1 cellular context compared by ENCODE assay signal in the genomic region with DNA sequence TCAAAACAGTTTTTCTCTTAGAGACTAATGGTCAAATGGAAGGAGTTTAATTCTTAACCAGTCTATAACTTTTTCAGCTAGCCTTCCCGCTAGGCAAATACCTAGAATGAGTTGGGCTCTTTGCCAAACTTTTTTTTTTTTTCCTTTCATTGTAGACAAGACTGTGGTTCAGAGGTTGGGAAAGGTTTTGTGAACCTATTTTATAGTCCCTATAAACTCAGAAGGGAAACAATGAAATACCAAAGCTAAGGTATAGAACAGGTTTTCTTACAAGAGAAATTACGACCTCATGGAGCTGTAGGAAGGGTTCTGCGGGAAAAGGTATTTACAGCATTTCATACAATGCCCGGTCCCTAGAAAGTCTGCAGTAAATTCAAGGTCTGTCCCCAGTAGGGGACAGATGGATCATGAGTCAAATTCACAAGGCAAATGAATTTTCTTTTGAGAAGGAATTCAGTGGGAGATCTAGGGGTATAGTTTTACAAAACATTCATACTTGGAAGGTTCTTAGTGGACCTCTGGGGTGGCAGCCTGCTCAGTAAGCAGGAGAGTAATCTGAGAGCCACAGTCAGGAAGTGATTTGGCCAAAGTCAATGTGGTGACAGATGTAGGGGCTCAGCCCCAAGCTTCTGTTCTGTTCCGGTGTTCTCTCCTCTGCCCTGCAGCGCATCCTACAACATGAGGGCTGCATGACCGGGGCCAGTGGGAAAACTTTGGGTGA.
A peak's percentile ranks its signal among the peaks of the same experiment; 100 is the strongest.
TF ChIP-seq lines count a peak whose summit lies in the region.

No MANE protein-coding gene starts in this region.

TF ChIP-seq in HepG2, 621 proteins besides CTCF, POLR2A, EP300 and RAD21 (continued from another document and continues in another):
- TF ChIP-seq, protein P1, sequence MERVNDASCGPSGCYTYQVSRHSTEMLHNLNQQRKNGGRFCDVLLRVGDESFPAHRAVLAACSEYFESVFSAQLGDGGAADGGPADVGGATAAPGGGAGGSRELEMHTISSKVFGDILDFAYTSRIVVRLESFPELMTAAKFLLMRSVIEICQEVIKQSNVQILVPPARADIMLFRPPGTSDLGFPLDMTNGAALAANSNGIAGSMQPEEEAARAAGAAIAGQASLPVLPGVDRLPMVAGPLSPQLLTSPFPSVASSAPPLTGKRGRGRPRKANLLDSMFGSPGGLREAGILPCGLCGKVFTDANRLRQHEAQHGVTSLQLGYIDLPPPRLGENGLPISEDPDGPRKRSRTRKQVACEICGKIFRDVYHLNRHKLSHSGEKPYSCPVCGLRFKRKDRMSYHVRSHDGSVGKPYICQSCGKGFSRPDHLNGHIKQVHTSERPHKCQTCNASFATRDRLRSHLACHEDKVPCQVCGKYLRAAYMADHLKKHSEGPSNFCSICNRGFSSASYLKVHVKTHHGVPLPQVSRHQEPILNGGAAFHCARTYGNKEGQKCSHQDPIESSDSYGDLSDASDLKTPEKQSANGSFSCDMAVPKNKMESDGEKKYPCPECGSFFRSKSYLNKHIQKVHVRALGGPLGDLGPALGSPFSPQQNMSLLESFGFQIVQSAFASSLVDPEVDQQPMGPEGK (CRISPR knock-in tag; IDR thresholded peaks at IDR 0.05) = no peak
- TF ChIP-seq ZNF615 (CRISPR knock-in tag; IDR thresholded peaks at IDR 0.05; ENCODE audit: borderline replicate concordance) (no peak), TCF12 (IDR thresholded peaks at IDR 0.05) (no peak), TCF12 (CRISPR knock-in tag; IDR thresholded peaks at IDR 0.05) (no peak), TEAD3 (CRISPR knock-in tag; optimal IDR thresholded peaks at IDR 0.05; ENCODE audit: borderline replicate concordance) (peak; percentile 13), ZNF501 (CRISPR knock-in tag; IDR thresholded peaks at IDR 0.05) (peak; percentile 30; the same call in 1 of the 2 replicates), ZNF598 (CRISPR knock-in tag; IDR thresholded peaks at IDR 0.05; ENCODE audit: borderline replicate concordance) (0 out of 2 replicates have a peak, but pooled peaks have one; percentile 42), SRSF1 (optimal IDR thresholded peaks at IDR 0.05; ENCODE audit: low read depth, low read length) (no peak), RCOR2 (CRISPR knock-in tag; IDR thresholded peaks at IDR 0.05) (no peak), ZBTB20 (CRISPR knock-in tag; IDR thresholded peaks at IDR 0.05; ENCODE audit: borderline replicate concordance, low read depth) (0 out of 2 replicates have a peak, but pooled peaks have one; percentile 60), SRY (CRISPR knock-in tag; IDR thresholded peaks at IDR 0.05) (no peak), PLRG1 (conservative IDR thresholded peaks at IDR 0.05) (no peak), ZNF660 (CRISPR knock-in tag; IDR thresholded peaks at IDR 0.05; ENCODE audit: borderline replicate concordance, low read depth) (no peak), SMARCE1 (IDR thresholded peaks at IDR 0.05; ENCODE audit: borderline replicate concordance) (no peak), ZNF136 (CRISPR knock-in tag; IDR thresholded peaks at IDR 0.05; ENCODE audit: low read depth) (0 out of 2 replicates have a peak, but pooled peaks have one; percentile 57), SOX13 (IDR thresholded peaks at IDR 0.05) (no peak), SOX13 (CRISPR knock-in tag; conservative IDR thresholded peaks at IDR 0.05 in 1 of 2, IDR thresholded peaks at IDR 0.05 in 1 of 2) (peak in 1 of 2 experiments; percentile 48; a peak in 1 of 4 replicates), HDAC2 (CRISPR knock-in tag; IDR thresholded peaks at IDR 0.05) (0 out of 2 replicates have a peak, but pooled peaks have one; percentile 34), ZSCAN21 (CRISPR knock-in tag; IDR thresholded peaks at IDR 0.05; ENCODE audit: borderline replicate concordance) (no peak), REPIN1 (CRISPR knock-in tag; IDR thresholded peaks at IDR 0.05; ENCODE audit: borderline replicate concordance, low read depth) (no peak), ZSCAN12 (CRISPR knock-in tag; IDR thresholded peaks at IDR 0.05) (no peak), ZNF562 (CRISPR knock-in tag; IDR thresholded peaks at IDR 0.05; ENCODE audit: borderline replicate concordance) (no peak), PPARG (CRISPR knock-in tag; conservative IDR thresholded peaks at IDR 0.05) (no peak), SMAD3 (CRISPR knock-in tag; IDR thresholded peaks at IDR 0.05) (no peak), ZNF7 (CRISPR knock-in tag; IDR thresholded peaks at IDR 0.05) (no peak), SIX1 (CRISPR knock-in tag; IDR thresholded peaks at IDR 0.05; ENCODE audit: borderline replicate concordance) (peak; percentile 77; the same call in 1 of the 2 replicates), ZNF556 (CRISPR knock-in tag; IDR thresholded peaks at IDR 0.05; ENCODE audit: borderline replicate concordance) (no peak), ZNF644 (CRISPR knock-in tag; IDR thresholded peaks at IDR 0.05; ENCODE audit: low read depth) (0 out of 2 replicates have a peak, but pooled peaks have one; percentile 22), CREM (IDR thresholded peaks at IDR 0.05) (no peak), CREM (CRISPR knock-in tag; IDR thresholded peaks at IDR 0.05) (no peak), ZNF44 (CRISPR knock-in tag; IDR thresholded peaks at IDR 0.05) (peak; percentile 75; the same call in 1 of the 2 replicates), SRF (IDR thresholded peaks at IDR 0.05; ENCODE audit: low read depth, low read length) (no peak), ZNF33A (CRISPR knock-in tag; IDR thresholded peaks at IDR 0.05; ENCODE audit: borderline replicate concordance) (0 out of 2 replicates have a peak, but pooled peaks have one; percentile 23), ZNF121 (CRISPR knock-in tag; IDR thresholded peaks at IDR 0.05) (no peak), ZNF331 (CRISPR knock-in tag; IDR thresholded peaks at IDR 0.05) (no peak; the same call in 1 of the 2 replicates), NFKBIZ (CRISPR knock-in tag; IDR thresholded peaks at IDR 0.05) (no peak), ZNF317 (CRISPR knock-in tag; IDR thresholded peaks at IDR 0.05) (0 out of 2 replicates have a peak, but pooled peaks have one; percentile 28), MAFF (IDR thresholded peaks at IDR 0.05; ENCODE audit: low read depth, low read length) (no peak)
- TF ChIP-seq, protein P2, sequence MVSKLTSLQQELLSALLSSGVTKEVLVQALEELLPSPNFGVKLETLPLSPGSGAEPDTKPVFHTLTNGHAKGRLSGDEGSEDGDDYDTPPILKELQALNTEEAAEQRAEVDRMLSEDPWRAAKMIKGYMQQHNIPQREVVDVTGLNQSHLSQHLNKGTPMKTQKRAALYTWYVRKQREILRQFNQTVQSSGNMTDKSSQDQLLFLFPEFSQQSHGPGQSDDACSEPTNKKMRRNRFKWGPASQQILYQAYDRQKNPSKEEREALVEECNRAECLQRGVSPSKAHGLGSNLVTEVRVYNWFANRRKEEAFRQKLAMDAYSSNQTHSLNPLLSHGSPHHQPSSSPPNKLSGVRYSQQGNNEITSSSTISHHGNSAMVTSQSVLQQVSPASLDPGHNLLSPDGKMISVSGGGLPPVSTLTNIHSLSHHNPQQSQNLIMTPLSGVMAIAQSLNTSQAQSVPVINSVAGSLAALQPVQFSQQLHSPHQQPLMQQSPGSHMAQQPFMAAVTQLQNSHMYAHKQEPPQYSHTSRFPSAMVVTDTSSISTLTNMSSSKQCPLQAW (CRISPR knock-in tag; IDR thresholded peaks at IDR 0.05) = 0 out of 2 replicates have a peak, but pooled peaks have one; percentile 59
- TF ChIP-seq, protein P3, sequence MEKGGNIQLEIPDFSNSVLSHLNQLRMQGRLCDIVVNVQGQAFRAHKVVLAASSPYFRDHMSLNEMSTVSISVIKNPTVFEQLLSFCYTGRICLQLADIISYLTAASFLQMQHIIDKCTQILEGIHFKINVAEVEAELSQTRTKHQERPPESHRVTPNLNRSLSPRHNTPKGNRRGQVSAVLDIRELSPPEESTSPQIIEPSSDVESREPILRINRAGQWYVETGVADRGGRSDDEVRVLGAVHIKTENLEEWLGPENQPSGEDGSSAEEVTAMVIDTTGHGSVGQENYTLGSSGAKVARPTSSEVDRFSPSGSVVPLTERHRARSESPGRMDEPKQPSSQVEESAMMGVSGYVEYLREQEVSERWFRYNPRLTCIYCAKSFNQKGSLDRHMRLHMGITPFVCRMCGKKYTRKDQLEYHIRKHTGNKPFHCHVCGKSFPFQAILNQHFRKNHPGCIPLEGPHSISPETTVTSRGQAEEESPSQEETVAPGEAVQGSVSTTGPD (CRISPR knock-in tag; IDR thresholded peaks at IDR 0.05) = no peak
- TF ChIP-seq, protein P4, sequence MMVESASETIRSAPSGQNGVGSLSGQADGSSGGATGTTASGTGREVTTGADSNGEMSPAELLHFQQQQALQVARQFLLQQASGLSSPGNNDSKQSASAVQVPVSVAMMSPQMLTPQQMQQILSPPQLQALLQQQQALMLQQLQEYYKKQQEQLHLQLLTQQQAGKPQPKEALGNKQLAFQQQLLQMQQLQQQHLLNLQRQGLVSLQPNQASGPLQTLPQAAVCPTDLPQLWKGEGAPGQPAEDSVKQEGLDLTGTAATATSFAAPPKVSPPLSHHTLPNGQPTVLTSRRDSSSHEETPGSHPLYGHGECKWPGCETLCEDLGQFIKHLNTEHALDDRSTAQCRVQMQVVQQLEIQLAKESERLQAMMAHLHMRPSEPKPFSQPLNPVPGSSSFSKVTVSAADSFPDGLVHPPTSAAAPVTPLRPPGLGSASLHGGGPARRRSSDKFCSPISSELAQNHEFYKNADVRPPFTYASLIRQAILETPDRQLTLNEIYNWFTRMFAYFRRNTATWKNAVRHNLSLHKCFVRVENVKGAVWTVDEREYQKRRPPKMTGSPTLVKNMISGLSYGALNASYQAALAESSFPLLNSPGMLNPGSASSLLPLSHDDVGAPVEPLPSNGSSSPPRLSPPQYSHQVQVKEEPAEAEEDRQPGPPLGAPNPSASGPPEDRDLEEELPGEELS (CRISPR knock-in tag; IDR thresholded peaks at IDR 0.05) = peak; percentile 27; the same call in 1 of the 2 replicates
- TF ChIP-seq, protein P5, sequence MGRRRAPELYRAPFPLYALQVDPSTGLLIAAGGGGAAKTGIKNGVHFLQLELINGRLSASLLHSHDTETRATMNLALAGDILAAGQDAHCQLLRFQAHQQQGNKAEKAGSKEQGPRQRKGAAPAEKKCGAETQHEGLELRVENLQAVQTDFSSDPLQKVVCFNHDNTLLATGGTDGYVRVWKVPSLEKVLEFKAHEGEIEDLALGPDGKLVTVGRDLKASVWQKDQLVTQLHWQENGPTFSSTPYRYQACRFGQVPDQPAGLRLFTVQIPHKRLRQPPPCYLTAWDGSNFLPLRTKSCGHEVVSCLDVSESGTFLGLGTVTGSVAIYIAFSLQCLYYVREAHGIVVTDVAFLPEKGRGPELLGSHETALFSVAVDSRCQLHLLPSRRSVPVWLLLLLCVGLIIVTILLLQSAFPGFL (CRISPR knock-in tag; IDR thresholded peaks at IDR 0.05) = no peak
- TF ChIP-seq, protein P6, sequence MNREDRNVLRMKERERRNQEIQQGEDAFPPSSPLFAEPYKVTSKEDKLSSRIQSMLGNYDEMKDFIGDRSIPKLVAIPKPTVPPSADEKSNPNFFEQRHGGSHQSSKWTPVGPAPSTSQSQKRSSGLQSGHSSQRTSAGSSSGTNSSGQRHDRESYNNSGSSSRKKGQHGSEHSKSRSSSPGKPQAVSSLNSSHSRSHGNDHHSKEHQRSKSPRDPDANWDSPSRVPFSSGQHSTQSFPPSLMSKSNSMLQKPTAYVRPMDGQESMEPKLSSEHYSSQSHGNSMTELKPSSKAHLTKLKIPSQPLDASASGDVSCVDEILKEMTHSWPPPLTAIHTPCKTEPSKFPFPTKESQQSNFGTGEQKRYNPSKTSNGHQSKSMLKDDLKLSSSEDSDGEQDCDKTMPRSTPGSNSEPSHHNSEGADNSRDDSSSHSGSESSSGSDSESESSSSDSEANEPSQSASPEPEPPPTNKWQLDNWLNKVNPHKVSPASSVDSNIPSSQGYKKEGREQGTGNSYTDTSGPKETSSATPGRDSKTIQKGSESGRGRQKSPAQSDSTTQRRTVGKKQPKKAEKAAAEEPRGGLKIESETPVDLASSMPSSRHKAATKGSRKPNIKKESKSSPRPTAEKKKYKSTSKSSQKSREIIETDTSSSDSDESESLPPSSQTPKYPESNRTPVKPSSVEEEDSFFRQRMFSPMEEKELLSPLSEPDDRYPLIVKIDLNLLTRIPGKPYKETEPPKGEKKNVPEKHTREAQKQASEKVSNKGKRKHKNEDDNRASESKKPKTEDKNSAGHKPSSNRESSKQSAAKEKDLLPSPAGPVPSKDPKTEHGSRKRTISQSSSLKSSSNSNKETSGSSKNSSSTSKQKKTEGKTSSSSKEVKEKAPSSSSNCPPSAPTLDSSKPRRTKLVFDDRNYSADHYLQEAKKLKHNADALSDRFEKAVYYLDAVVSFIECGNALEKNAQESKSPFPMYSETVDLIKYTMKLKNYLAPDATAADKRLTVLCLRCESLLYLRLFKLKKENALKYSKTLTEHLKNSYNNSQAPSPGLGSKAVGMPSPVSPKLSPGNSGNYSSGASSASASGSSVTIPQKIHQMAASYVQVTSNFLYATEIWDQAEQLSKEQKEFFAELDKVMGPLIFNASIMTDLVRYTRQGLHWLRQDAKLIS (CRISPR knock-in tag; IDR thresholded peaks at IDR 0.05) = no peak
- TF ChIP-seq, protein P7, sequence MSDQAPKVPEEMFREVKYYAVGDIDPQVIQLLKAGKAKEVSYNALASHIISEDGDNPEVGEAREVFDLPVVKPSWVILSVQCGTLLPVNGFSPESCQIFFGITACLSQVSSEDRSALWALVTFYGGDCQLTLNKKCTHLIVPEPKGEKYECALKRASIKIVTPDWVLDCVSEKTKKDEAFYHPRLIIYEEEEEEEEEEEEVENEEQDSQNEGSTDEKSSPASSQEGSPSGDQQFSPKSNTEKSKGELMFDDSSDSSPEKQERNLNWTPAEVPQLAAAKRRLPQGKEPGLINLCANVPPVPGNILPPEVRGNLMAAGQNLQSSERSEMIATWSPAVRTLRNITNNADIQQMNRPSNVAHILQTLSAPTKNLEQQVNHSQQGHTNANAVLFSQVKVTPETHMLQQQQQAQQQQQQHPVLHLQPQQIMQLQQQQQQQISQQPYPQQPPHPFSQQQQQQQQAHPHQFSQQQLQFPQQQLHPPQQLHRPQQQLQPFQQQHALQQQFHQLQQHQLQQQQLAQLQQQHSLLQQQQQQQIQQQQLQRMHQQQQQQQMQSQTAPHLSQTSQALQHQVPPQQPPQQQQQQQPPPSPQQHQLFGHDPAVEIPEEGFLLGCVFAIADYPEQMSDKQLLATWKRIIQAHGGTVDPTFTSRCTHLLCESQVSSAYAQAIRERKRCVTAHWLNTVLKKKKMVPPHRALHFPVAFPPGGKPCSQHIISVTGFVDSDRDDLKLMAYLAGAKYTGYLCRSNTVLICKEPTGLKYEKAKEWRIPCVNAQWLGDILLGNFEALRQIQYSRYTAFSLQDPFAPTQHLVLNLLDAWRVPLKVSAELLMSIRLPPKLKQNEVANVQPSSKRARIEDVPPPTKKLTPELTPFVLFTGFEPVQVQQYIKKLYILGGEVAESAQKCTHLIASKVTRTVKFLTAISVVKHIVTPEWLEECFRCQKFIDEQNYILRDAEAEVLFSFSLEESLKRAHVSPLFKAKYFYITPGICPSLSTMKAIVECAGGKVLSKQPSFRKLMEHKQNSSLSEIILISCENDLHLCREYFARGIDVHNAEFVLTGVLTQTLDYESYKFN (CRISPR knock-in tag; conservative IDR thresholded peaks at IDR 0.05) = peak; percentile 27; the same call in 1 of the 2 replicates
